In genomic region chrX:139720136-139720535, GRCh38 we compare ENCODE assay signal across 13 cellular contexts. TPM values are rescaled to one million over a fixed set of nuclear protein-coding genes. Genes with fewer than 3 reads are reported as not detected.
A peak's percentile ranks its signal among the peaks of the same experiment; 100 is the strongest.
DNase-seq lines count a peak whose midpoint lies in the region; ATAC-seq and TF ChIP-seq lines count a peak whose summit lies in the region.
"Had no signal": no experiment of that assay in that cellular context is flagged by ENCODE, and none has a peak within 500 bp of the region (broad histone marks: within the 10 kb centered on the region; RNA-seq: fewer than 3 reads in every experiment).

No MANE protein-coding gene starts in this region.

- no CpG with 5 or more reads among the region's 5 CpGs for WGBS in IMR-90 (ENCODE audit: extremely low coverage in 2 of 2, insufficient read length in 1 of 2), 2 experiments

- no TSS peak for BruUV-seq in IMR-90 (replicated peaks; lab: Mats Ljungman, UMichigan)

- H3K56ac ChIP-seq in IMR-90 (ENCODE audit: extremely low read depth, insufficient read depth, low read length): no peak overlapping the region

- H3K23ac ChIP-seq in IMR-90 (ENCODE audit: low read depth, low read length): no peak overlapping the region

- no peak overlapping the region for H3K9ac ChIP-seq in IMR-90 (ENCODE audit: low read depth, low read length)

- H3K9me3 ChIP-seq in IMR-90 (ENCODE audit: control insufficient read depth, insufficient read depth, low read length): no peaks in the 10 kb centered on the region

- H2AK5ac ChIP-seq in IMR-90 (ENCODE audit: low read depth, low read length): no peak overlapping the region

- H3K4me1 ChIP-seq in IMR-90 (ENCODE audit: control insufficient read depth, insufficient read depth, low read length): no peaks in the 10 kb centered on the region

- CTCF ChIA-PET in IMR-90 (lab: Yijun Ruan, JAX): interaction anchor here (0.7 kb wide), 1 partner anchor 103 kb away, joined by 5 read pairs; no protein-coding TSS in a partner anchor

- H2BK15ac ChIP-seq in IMR-90 (ENCODE audit: low read depth, low read length): no peak overlapping the region

- no peak overlapping the region for H4K5ac ChIP-seq in IMR-90 (ENCODE audit: low read depth, low read length)

- ATAC-seq in IMR-90 (ENCODE audit: low read depth) (peak; percentile 96), GM21786 (IDR thresholded peaks at IDR 0.05; ENCODE audit: unreplicated experiment) (no peak)

- H3K27me3 ChIP-seq in IMR-90 (ENCODE audit: control insufficient read depth, insufficient read depth, low read length): no peaks in the 10 kb centered on the region

- H4K91ac ChIP-seq in IMR-90 (ENCODE audit: insufficient read depth, low read depth, low read length): peak overlapping the region; percentile 64

- no peak for TF ChIP-seq CTCF in IMR-90 (conservative IDR thresholded peaks at IDR 0.05; ENCODE audit: low read depth, low read length)
- TF ChIP-seq CTCF in coronary artery (IDR thresholded peaks at IDR 0.05): no peak

- no peak for TF ChIP-seq RAD21 in IMR-90 (IDR thresholded peaks at IDR 0.05; ENCODE audit: low read length)

- H3K4me2 ChIP-seq in IMR-90 (ENCODE audit: low read depth, low read length): no peak overlapping the region

- H3K9me1 ChIP-seq in IMR-90 (ENCODE audit: insufficient read depth, low read length): no peaks in the 10 kb centered on the region; the same call in 1 of the 2 replicates

- no peaks in the 10 kb centered on the region for H4K20me1 ChIP-seq in IMR-90 (ENCODE audit: insufficient read depth, low read length)

- H3K18ac ChIP-seq in IMR-90 (ENCODE audit: low read depth, low read length): no peak overlapping the region

- TF ChIP-seq POLR2A in IMR-90 (IDR thresholded peaks at IDR 0.05; ENCODE audit: low read depth, low read length): no peak

- in situ Hi-C loops in IMR-90 (cut with MboI; ENCODE audit: low sequenced_read_pairs): no loop called here

- dilution Hi-C loops in IMR-90 (cut with HindIII; ENCODE audit: low sequenced_read_pairs, unreplicated experiment): no loop called here

- no peak overlapping the region for H2AK9ac ChIP-seq in IMR-90 (replicated peaks; ENCODE audit: low read depth, low read length, poor library complexity)

- POLR2A ChIA-PET in IMR-90 (lab: Charles Lee; ENCODE audit: unreplicated experiment): interaction anchor here (0.5 kb wide), 1 partner anchor 231 kb away, joined by 3 read pairs; no protein-coding TSS in a partner anchor

- no peaks in the 10 kb centered on the region for H3K79me1 ChIP-seq in IMR-90 (ENCODE audit: low read depth in 1 of 2, low read length in 2 of 2)

- peak overlapping the region; percentile 28; the same call in 1 of the 2 replicates for H3K27ac ChIP-seq in IMR-90 (ENCODE audit: insufficient read depth, low read length)
- H3K27ac ChIP-seq in coronary artery: no peak overlapping the region
- H3K27ac ChIP-seq: HL-60 had no signal

- H4K8ac ChIP-seq in IMR-90 (ENCODE audit: low read depth in 2 of 2, low read length in 2 of 2): peak overlapping the region in 1 of 2 experiments; percentile 72; a peak in 2 of 4 replicates

- peak overlapping the region; percentile 60 for H2BK20ac ChIP-seq in IMR-90 (ENCODE audit: low read depth, low read length)

- H3K14ac ChIP-seq in IMR-90 (replicated peaks; ENCODE audit: low read depth, low read length): no peak overlapping the region

- no peak overlapping the region for H2BK5ac ChIP-seq in IMR-90 (ENCODE audit: low read depth, low read length, poor library complexity, severe bottlenecking)

- intact Hi-C loops in IMR-90 (cut with micrococcal nuclease): loop anchor here (10.0 kb wide), 1 partner anchor 215 kb away; the partner anchor contains the start of gene ATP11C

- peak overlapping the region; percentile 62; the same call in 1 of the 2 replicates for H3K4ac ChIP-seq in IMR-90 (ENCODE audit: low read depth, low read length)

- H3K4me3 ChIP-seq in IMR-90 (ENCODE audit: insufficient read depth, low read depth, low read length) (no peak overlapping the region), coronary artery (no peak overlapping the region)

- no peaks in the 10 kb centered on the region for H3K36me3 ChIP-seq in IMR-90 (ENCODE audit: control insufficient read depth, insufficient read depth, low read length)

- DNase-seq in DMS53 (lab: John Stamatoyannopoulos, UW) (peak; percentile 76), IMR-90 (peak; percentile 68), ecto neural progenitor cell (ENCODE audit: low spot score) (peak; percentile 50), lung microvascular endothelial cell (ENCODE audit: low read depth in 2 of 2) (peak; percentile 4 to 30), coronary artery (ENCODE audit: low spot score) (no peak), RKO (ENCODE audit: low spot score) (no peak)
- DNase-seq in activated CD8-positive, alpha-beta memory T cell treated with anti-CD3 and anti-CD28 coated beads for 24 hours: no peak
- DNase-seq: CD4-positive, alpha-beta memory T cell; NCI-H2029; OCI-M1; stimulated activated naive CD4-positive, alpha-beta T cell had no signal

- H2BK120ac ChIP-seq in IMR-90 (ENCODE audit: low read depth, low read length): peak overlapping the region; percentile 80; the same call in 1 of the 2 replicates

- peak overlapping the region; percentile 69 for H2AFZ ChIP-seq in IMR-90 (replicated peaks; ENCODE audit: low read length, poor library complexity)

TF ChIP-seq in IMR-90, 13 proteins besides CTCF, POLR2A, EP300 and RAD21:
- TF ChIP-seq SMC3 (IDR thresholded peaks at IDR 0.05; ENCODE audit: low read depth, low read length): no peak
- TF ChIP-seq NFE2L2 (IDR thresholded peaks at IDR 0.05; ENCODE audit: low read depth, low read length): no peak
- TF ChIP-seq FOS (IDR thresholded peaks at IDR 0.05; ENCODE audit: low read depth, low read length): no peak
- TF ChIP-seq, protein P1, sequence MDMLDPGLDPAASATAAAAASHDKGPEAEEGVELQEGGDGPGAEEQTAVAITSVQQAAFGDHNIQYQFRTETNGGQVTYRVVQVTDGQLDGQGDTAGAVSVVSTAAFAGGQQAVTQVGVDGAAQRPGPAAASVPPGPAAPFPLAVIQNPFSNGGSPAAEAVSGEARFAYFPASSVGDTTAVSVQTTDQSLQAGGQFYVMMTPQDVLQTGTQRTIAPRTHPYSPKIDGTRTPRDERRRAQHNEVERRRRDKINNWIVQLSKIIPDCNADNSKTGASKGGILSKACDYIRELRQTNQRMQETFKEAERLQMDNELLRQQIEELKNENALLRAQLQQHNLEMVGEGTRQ (IDR thresholded peaks at IDR 0.05; ENCODE audit: low read depth, low read length): no peak
- TF ChIP-seq ELK1 (IDR thresholded peaks at IDR 0.05; ENCODE audit: borderline replicate concordance, low read depth, low read length): no peak
- no peak for TF ChIP-seq BHLHE40 (IDR thresholded peaks at IDR 0.05; ENCODE audit: low read depth, low read length)
- no peak for TF ChIP-seq CEBPB (IDR thresholded peaks at IDR 0.05; ENCODE audit: low read depth, low read length)
- no peak for TF ChIP-seq MAZ (IDR thresholded peaks at IDR 0.05; ENCODE audit: borderline replicate concordance, low read depth, low read length)
- no peak for TF ChIP-seq RFX5 (IDR thresholded peaks at IDR 0.05; ENCODE audit: low read depth, low read length)
- no peak for TF ChIP-seq CHD1 (IDR thresholded peaks at IDR 0.05; ENCODE audit: low read depth, low read length)
- no peak for TF ChIP-seq MXI1 (IDR thresholded peaks at IDR 0.05; ENCODE audit: borderline replicate concordance, low read depth, low read length)
- no peak for TF ChIP-seq MAFK (IDR thresholded peaks at IDR 0.05; ENCODE audit: low read depth, low read length)
- no peak for TF ChIP-seq RCOR1 (IDR thresholded peaks at IDR 0.05; ENCODE audit: insufficient replicate concordance, low read length)

RNA-seq across cellular contexts. Expression of gene MCF2, which starts 12.2 kb away (rescaled TPM):
- under 0.01 TPM in 1 of 2 replicates, not detected in the other for total RNA-seq in IMR-90 (2012; rRNA removed)
- polyA plus RNA-seq in IMR-90 (2012; rRNA removed): 0.07 TPM in 1 of 2 replicates, not detected in the other
- not detected in 2 replicates for polyA plus RNA-seq in IMR-90 (2012; cell fraction: cytosol; rRNA removed)
- polyA plus RNA-seq in IMR-90 (2012; cell fraction: nucleus; rRNA removed; ENCODE audit: low replicate concordance): 0.07 TPM in 1 of 2 replicates, not detected in the other
- not detected in 2 replicates for total RNA-seq in lung microvascular endothelial cell

Comparison
In these comparisons a context has a peak if more than half of its experiments do, and no peak if none do; other contexts are left out.
1. DNase-seq: peak in DMS53 (single experiment), IMR-90 (single experiment), ecto neural progenitor cell (single experiment) and lung microvascular endothelial cell (2 of 2); none in coronary artery (single experiment), activated CD8-positive, alpha-beta memory T cell treated with anti-CD3 and anti-CD28 coated beads for 24 hours (single experiment) and RKO (single experiment).